Comparison of ENCODE assay signal across 30 cellular contexts in the genomic region with DNA sequence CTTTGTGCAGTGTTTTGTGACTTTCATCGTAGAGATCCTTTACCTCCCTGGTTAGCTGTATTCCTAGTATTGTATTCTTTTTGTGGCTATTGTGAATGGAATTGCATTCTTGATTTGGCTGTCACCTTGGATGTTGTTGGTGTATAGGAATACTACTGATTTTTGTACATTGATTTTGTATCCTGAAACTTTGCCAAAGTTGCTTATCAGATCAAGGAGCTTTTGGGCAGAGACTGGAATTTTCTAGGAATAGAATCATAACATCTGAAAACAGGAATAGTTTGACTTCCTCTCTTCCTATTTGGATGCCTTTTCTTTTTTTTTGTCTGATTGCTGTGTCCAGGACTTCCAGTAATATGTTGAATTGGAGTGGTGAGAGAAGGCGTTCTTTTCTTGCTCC.
"Had no signal": no experiment of that assay in that cellular context is flagged by ENCODE, and none has a peak within 500 bp of the region (broad histone marks: within the 10 kb centered on the region; RNA-seq: fewer than 3 reads in every experiment).

No MANE protein-coding gene starts in this region.

- H3K36me3 ChIP-seq: adrenal gland, brain microvascular endothelial cell, breast epithelium had no signal

- DNase-seq: activated B cell treated with CpG ODN at 0.5 μM for 24 hours; activated CD4-positive, alpha-beta memory T cell treated with anti-CD3 and anti-CD28 coated beads, Interleukin-2, amount 10 ng/mL, durations not matched to agents 7 days and 5 days; activated CD4-positive, alpha-beta T cell treated with anti-CD3 and anti-CD28 coated beads for 4 hours; activated CD4-positive, alpha-beta T cell treated with anti-CD3 and anti-CD28 coated beads, Interleukin-2, amount 10 ng/mL, durations not matched to agents 24 days and 14 days; activated CD4-positive, alpha-beta T cell treated with anti-CD3 and anti-CD28 coated beads, Interleukin-2, amount 50 U/mL, for 1 hour; activated CD4-positive, alpha-beta T cell treated with anti-CD3 and anti-CD28 coated beads, Interleukin-2, amount 50 U/mL, for 4 hours; activated CD4-positive, CD25-positive, alpha-beta regulatory T cell treated with anti-CD3 and anti-CD28 coated beads, Interleukin-2, amount 50 U/mL, for 72 hours; activated CD8-positive, alpha-beta memory T cell treated with anti-CD3 and anti-CD28 coated beads for 24 hours; activated CD8-positive, alpha-beta memory T cell treated with anti-CD3 and anti-CD28 coated beads, Interleukin-2, amount 10 ng/mL, durations not matched to agents 7 days and 5 days; activated CD8-positive, alpha-beta memory T cell treated with anti-CD3 and anti-CD28 coated beads, Interleukin-2, amount 50 U/mL, for 48 hours; activated CD8-positive, alpha-beta T cell treated with anti-CD3 and anti-CD28 coated beads, Interleukin-2, amount 10 ng/mL, durations not matched to agents 7 days and 5 days; activated effector memory CD4-positive, alpha-beta T cell treated with Interleukin-2 at 50 U/mL for 16 hours; activated gamma-delta T cell; activated naive CD4-positive, alpha-beta T cell treated with anti-CD3 and anti-CD28 coated beads, Interleukin-2, amount 10 ng/mL, durations not matched to agents 7 days and 5 days; activated naive CD4-positive, alpha-beta T cell treated with Interleukin-2 at 50 U/mL for 16 hours; activated T-cell treated with anti-CD3 and anti-CD28 coated beads, Interleukin-2, amount 50 U/mL, for 24 hours; activated T-cell treated with anti-CD3 and anti-CD28 coated beads, Interleukin-2, amount 50 U/mL, for 48 hours; adrenal gland; amniotic stem cell; aorta; body of pancreas; brain microvascular endothelial cell; central memory CD4-positive, alpha-beta T cell; T-helper 1 cell; T-helper 2 cell; T-helper 9 cell had no signal

- H3K27ac ChIP-seq: adrenal gland, body of pancreas, brain microvascular endothelial cell, breast epithelium, VCaP had no signal

- FAIRE-seq: astrocyte, TTC549 had no signal

- H3K27me3 ChIP-seq: adrenal gland, body of pancreas, brain microvascular endothelial cell, breast epithelium had no signal

- ATAC-seq: activated CD8-positive, alpha-beta memory T cell treated with anti-CD3 and anti-CD28 coated beads, Interleukin-2, amount 10 ng/mL, durations not matched to agents 7 days and 5 days; activated CD8-positive, alpha-beta T cell treated with anti-CD3 and anti-CD28 coated beads, Interleukin-2, amount 10 ng/mL, durations not matched to agents 7 days and 5 days; body of pancreas had no signal

- H3K9me3 ChIP-seq: adrenal gland, body of pancreas, breast epithelium had no signal

- H3K4me3 ChIP-seq: adrenal gland, body of pancreas, breast epithelium had no signal

- H3K4me1 ChIP-seq: adrenal gland, body of pancreas, breast epithelium had no signal
